Comparison of ENCODE assay signal across 8 cellular contexts in genomic region chr18:66616523-66616983, GRCh38. TPM values are rescaled to one million over a fixed set of nuclear protein-coding genes. Genes with fewer than 3 reads are reported as not detected.
A peak's percentile ranks its signal among the peaks of the same experiment; 100 is the strongest.
DNase-seq lines count a peak whose midpoint lies in the region; ATAC-seq and TF ChIP-seq lines count a peak whose summit lies in the region.

No MANE protein-coding gene starts in this region.

- no peaks in the 10 kb centered on the region for H3K27me3 Mint-ChIP-seq in endodermal cell (ENCODE audit: insufficient read depth)
- H3K27me3 Mint-ChIP-seq in type B pancreatic cell, result peaks cover 2% of the 10 kb centered on the region

- H3K27ac Mint-ChIP-seq in endodermal cell (no peak overlapping the region), type B pancreatic cell (no peak overlapping the region)

- H3K9me3 Mint-ChIP-seq in endodermal cell, result no peaks in the 10 kb centered on the region
- H3K9me3 Mint-ChIP-seq in type B pancreatic cell, result no peaks in the 10 kb centered on the region

- H3K4me1 ChIP-seq in BE2C, result no peaks in the 10 kb centered on the region
- H3K4me1 ChIP-seq in Loucy (ENCODE audit: insufficient read depth, low read length, poor library complexity, severe bottlenecking), result no peaks in the 10 kb centered on the region
- no peaks in the 10 kb centered on the region for H3K4me1 ChIP-seq in endodermal cell (ENCODE audit: control insufficient read depth, insufficient read depth, low read length)

- H3K36me3 Mint-ChIP-seq in endodermal cell (ENCODE audit: low read depth), result no peaks in the 10 kb centered on the region
- H3K36me3 Mint-ChIP-seq in type B pancreatic cell, result no peaks in the 10 kb centered on the region

- H3K4me3 ChIP-seq in BE2C (ENCODE audit: low read depth, low read length) (no peak overlapping the region), Loucy (ENCODE audit: low read length, poor library complexity, severe bottlenecking) (no peak overlapping the region), endodermal cell (ENCODE audit: low read length) (no peak overlapping the region), MG63 (no peak overlapping the region)

- no peaks in the 10 kb centered on the region for H3K36me3 ChIP-seq in BE2C
- no peaks in the 10 kb centered on the region for H3K36me3 ChIP-seq in Loucy (ENCODE audit: insufficient read depth, low read length)
- H3K36me3 ChIP-seq in endodermal cell (ENCODE audit: control insufficient read depth, insufficient read depth, low read length), result no peaks in the 10 kb centered on the region
- H3K36me3 ChIP-seq in MG63, result no peaks in the 10 kb centered on the region

- no peak overlapping the region for H3K4me2 ChIP-seq in Loucy (ENCODE audit: low read depth, low read length, poor library complexity, severe bottlenecking)

- H3K27me3 ChIP-seq in BE2C, result no peaks in the 10 kb centered on the region
- no peaks in the 10 kb centered on the region for H3K27me3 ChIP-seq in Loucy (ENCODE audit: insufficient read depth, low read length, poor library complexity, severe bottlenecking)
- no peaks in the 10 kb centered on the region for H3K27me3 ChIP-seq in endodermal cell (ENCODE audit: control insufficient read depth, insufficient read depth, low read length, poor library complexity, severe bottlenecking)
- no peaks in the 10 kb centered on the region for H3K27me3 ChIP-seq in MG63

- H3K4me3 Mint-ChIP-seq in endodermal cell, result no peak overlapping the region
- H3K4me3 Mint-ChIP-seq in type B pancreatic cell, result no peak overlapping the region

- no peak overlapping the region for H2AFZ ChIP-seq in Loucy (ENCODE audit: low read length)

- no peaks in the 10 kb centered on the region for H3K9me2 ChIP-seq in Loucy (replicated peaks; ENCODE audit: low read depth, low read length)

- WGBS in endodermal cell (ENCODE audit: insufficient coverage in 1 of 2, insufficient read length in 1 of 2), 2 experiments, result 68 to 100% methylated on average over 2 to 4 of the region's 4 CpGs

- H3K79me2 ChIP-seq in Loucy (ENCODE audit: insufficient read depth, low read length), result no peaks in the 10 kb centered on the region

- H3F3A ChIP-seq in Loucy (ENCODE audit: low read depth), result no peaks in the 10 kb centered on the region

- H3K4me1 Mint-ChIP-seq in endodermal cell, result no peaks in the 10 kb centered on the region
- no peaks in the 10 kb centered on the region for H3K4me1 Mint-ChIP-seq in type B pancreatic cell (ENCODE audit: unreplicated experiment)

- H3K9me3 ChIP-seq in BE2C (no peaks in the 10 kb centered on the region), Loucy (ENCODE audit: insufficient read depth, low read depth, low read length) (no peaks in the 10 kb centered on the region), endodermal cell (ENCODE audit: control insufficient read depth, low read length) (no peaks in the 10 kb centered on the region), MG63 (no peaks in the 10 kb centered on the region)

- peak; percentile 21 for DNase-seq in BE2C
- peak; percentile 71 for DNase-seq in endodermal cell
- no peak for DNase-seq in type B pancreatic cell (ENCODE audit: extremely low spot score, unreplicated experiment)
- no peak for DNase-seq in NCI-H774 (lab: John Stamatoyannopoulos, UW)
- DNase-seq in MG63, result no peak

- H3K9ac ChIP-seq in Loucy (ENCODE audit: low read depth, low read length, poor library complexity, severe bottlenecking) (no peak overlapping the region), endodermal cell (ENCODE audit: extremely low read depth, low read length, poor library complexity, severe bottlenecking) (no peak overlapping the region)

- H4K20me1 ChIP-seq in Loucy (ENCODE audit: insufficient read depth, low read length, poor library complexity, severe bottlenecking), result no peaks in the 10 kb centered on the region

- TF ChIP-seq CTCF in BE2C (IDR thresholded peaks at IDR 0.05; ENCODE audit: low read depth, low read length), result peak; percentile 55
- peak; percentile 68 for TF ChIP-seq CTCF in Loucy (conservative IDR thresholded peaks at IDR 0.05; ENCODE audit: low read length)
- TF ChIP-seq CTCF in endodermal cell (conservative IDR thresholded peaks at IDR 0.05), result peak; percentile 84
- peak; percentile 63 for TF ChIP-seq CTCF in type B pancreatic cell (conservative IDR thresholded peaks at IDR 0.05)

- ATAC-seq in GM19397 (IDR thresholded peaks at IDR 0.05; ENCODE audit: unreplicated experiment) (peak; percentile 64), GM19467 (IDR thresholded peaks at IDR 0.05; ENCODE audit: unreplicated experiment) (no peak)

- no peak overlapping the region for H3K27ac ChIP-seq in endodermal cell (ENCODE audit: low read depth, low read length)

RNA-seq across cellular contexts. Expression of gene CDH19, which starts 12.7 kb away (rescaled TPM):
- polyA plus RNA-seq in BE2C (2012; ENCODE audit: insufficient read depth, insufficient read length, low read depth), result not detected
- total RNA-seq in endodermal cell (not detected), type B pancreatic cell (ENCODE audit: low replicate concordance) (0.05 and 0.36 TPM in 2 replicates)
- 1.2 TPM for polyA plus RNA-seq in endodermal cell (2013, experiment 1 of 2)
- 0.99 TPM for polyA plus RNA-seq in endodermal cell (2013, experiment 2 of 2)
- not detected in 2 replicates for total RNA-seq in MG63 (2014; rRNA removed; shearing (Covaris generic); ENCODE audit: low replicate concordance)

Comparison
In these comparisons a context has a peak if more than half of its experiments do, and no peak if none do; other contexts are left out.
1. DNase-seq: peak in BE2C (single experiment) and endodermal cell (single experiment); none in type B pancreatic cell (single experiment), NCI-H774 (single experiment) and MG63 (single experiment).
2. Peak in every context shown above with its lines, with median percentiles within 50 percentile points of each other: CTCF ChIP-seq.